In genomic region chr9:33142531-33142930, GRCh38 we compare ENCODE assay signal across 11 cellular contexts. TPM values are rescaled to one million over a fixed set of nuclear protein-coding genes. Genes with fewer than 3 reads are reported as not detected.
DNase-seq lines count a peak whose midpoint lies in the region; ATAC-seq, FAIRE-seq and TF ChIP-seq lines count a peak whose summit lies in the region.
"Had no signal": no experiment of that assay in that cellular context is flagged by ENCODE, and none has a peak within 500 bp of the region (broad histone marks: within the 10 kb centered on the region; RNA-seq: fewer than 3 reads in every experiment).

No MANE protein-coding gene starts in this region.

- CTCF ChIA-PET in activated naive CD4-positive, alpha-beta T cell treated with anti-CD3 and anti-CD28 coated beads for 36 hours (lab: Charles Lee) = no interaction called here

- H3K27me3 Mint-ChIP-seq in activated naive CD4-positive, alpha-beta T cell treated with anti-CD3 and anti-CD28 coated beads for 36 hours (ENCODE audit: low read depth) = no peaks in the 10 kb centered on the region
- no peaks in the 10 kb centered on the region for H3K27me3 Mint-ChIP-seq in astrocyte (ENCODE audit: low read depth, unreplicated experiment)

- peak overlapping the region; percentile 6 for H3K4me3 Mint-ChIP-seq in activated naive CD4-positive, alpha-beta T cell treated with anti-CD3 and anti-CD28 coated beads for 36 hours
- peak overlapping the region; percentile 37 for H3K4me3 Mint-ChIP-seq in astrocyte (ENCODE audit: unreplicated experiment)
- H3K4me3 Mint-ChIP-seq: brain had no signal

- intact Hi-C loops in activated naive CD4-positive, alpha-beta T cell treated with anti-CD3 and anti-CD28 coated beads for 36 hours (cut with micrococcal nuclease) = loop anchor here (2.0 kb wide), 1 partner anchor 18 kb away; no protein-coding TSS in a partner anchor
- intact Hi-C loops in testis (cut with DNase I; ENCODE audit: low total_unique reads) = no loop called here

- WGBS in testis, 2 donors = 61 to 74% methylated on average over 5 of the region's 5 CpGs

- no peak overlapping the region for H3K9ac ChIP-seq in astrocyte (ENCODE audit: low read length)
- no peak overlapping the region for H3K9ac ChIP-seq in MM.1S (ENCODE audit: low read length)

- DNase-seq in activated naive CD4-positive, alpha-beta T cell treated with anti-CD3 and anti-CD28 coated beads for 36 hours = no peak
- no peak for DNase-seq in activated naive CD4-positive, alpha-beta T cell (lab: John Stamatoyannopoulos, UW)
- DNase-seq in astrocyte (ENCODE audit: low read depth) (no peak), testis (peak; percentile 14), MM.1S (no peak), hepatic stellate cell (ENCODE audit: low spot score) (no peak)
- no peak for DNase-seq in stimulated activated CD4-positive, alpha-beta T cell treated with anti-CD3 and anti-CD28 coated beads, Interleukin-4, amount 100 ng/mL, for 1 hour
- DNase-seq: gastrocnemius medialis had no signal

- H3F3A ChIP-seq in MM.1S (ENCODE audit: insufficient read depth, low read length) = no peaks in the 10 kb centered on the region

- H3K36me3 ChIP-seq in astrocyte (ENCODE audit: insufficient read depth, low read length) (no peaks in the 10 kb centered on the region), testis (ENCODE audit: low read depth, missing control alignments) (no peaks in the 10 kb centered on the region), MM.1S (replicated peaks; ENCODE audit: insufficient read depth, low read length) (no peaks in the 10 kb centered on the region)
- H3K36me3 ChIP-seq: gastrocnemius medialis had no signal

- no peak overlapping the region for H3K4me2 ChIP-seq in astrocyte (ENCODE audit: low read length)
- no peak overlapping the region for H3K4me2 ChIP-seq in MM.1S (ENCODE audit: low read depth, low read length)

- H3K27me3 ChIP-seq in astrocyte (ENCODE audit: insufficient read depth, low read length) (no peaks in the 10 kb centered on the region), testis (no peaks in the 10 kb centered on the region), MM.1S (replicated peaks; ENCODE audit: insufficient read depth, low read length) (no peaks in the 10 kb centered on the region)
- H3K27me3 ChIP-seq: gastrocnemius medialis had no signal

- no peak for TF ChIP-seq POLR2A in testis (IDR thresholded peaks at IDR 0.05)

- H4K20me1 ChIP-seq in astrocyte (ENCODE audit: insufficient read depth, low read length) (peaks cover 93% of the 10 kb centered on the region), MM.1S (ENCODE audit: insufficient read depth, low read length) (peaks cover 5% of the 10 kb centered on the region; the same call in 1 of the 2 replicates)

- peak; percentile 39 for ATAC-seq in HG02885 (IDR thresholded peaks at IDR 0.05; ENCODE audit: poor library complexity, unreplicated experiment)
- ATAC-seq: gastrocnemius medialis had no signal

- TF ChIP-seq CTCF in astrocyte (IDR thresholded peaks at IDR 0.05; ENCODE audit: insufficient read depth, low read depth, low read length) (no peak), testis (IDR thresholded peaks at IDR 0.05) (no peak), MM.1S (IDR thresholded peaks at IDR 0.05; ENCODE audit: low read length) (no peak)

- H3K36me3 Mint-ChIP-seq in activated naive CD4-positive, alpha-beta T cell treated with anti-CD3 and anti-CD28 coated beads for 36 hours (ENCODE audit: low read depth) = peaks cover 8% of the 10 kb centered on the region
- H3K36me3 Mint-ChIP-seq in astrocyte (ENCODE audit: low read depth, unreplicated experiment) = peaks cover 10% of the 10 kb centered on the region
- H3K36me3 Mint-ChIP-seq: brain had no signal

- no peaks in the 10 kb centered on the region for H3K9me2 ChIP-seq in MM.1S (replicated peaks; ENCODE audit: insufficient read depth, low read length)

- H3K4me3 ChIP-seq in astrocyte (ENCODE audit: insufficient read depth, low read depth, low read length) (no peak overlapping the region), testis (no peak overlapping the region), MM.1S (ENCODE audit: low read length) (no peak overlapping the region)
- H3K4me3 ChIP-seq: gastrocnemius medialis had no signal

- peaks cover 91% of the 10 kb centered on the region for H3K4me1 Mint-ChIP-seq in activated naive CD4-positive, alpha-beta T cell treated with anti-CD3 and anti-CD28 coated beads for 36 hours (ENCODE audit: low read depth)
- peaks cover 31% of the 10 kb centered on the region for H3K4me1 Mint-ChIP-seq in astrocyte (ENCODE audit: low read depth, unreplicated experiment)

- H3K79me2 ChIP-seq in astrocyte (ENCODE audit: insufficient read depth, low read length) = peaks cover 94% of the 10 kb centered on the region
- H3K79me2 ChIP-seq in MM.1S (ENCODE audit: low read length) = peaks cover 96% of the 10 kb centered on the region

- H2AFZ ChIP-seq in astrocyte (ENCODE audit: low read depth, low read length) = no peak overlapping the region
- no peak overlapping the region for H2AFZ ChIP-seq in MM.1S (ENCODE audit: low read length)

- H3K9me3 Mint-ChIP-seq in activated naive CD4-positive, alpha-beta T cell treated with anti-CD3 and anti-CD28 coated beads for 36 hours = no peaks in the 10 kb centered on the region
- no peaks in the 10 kb centered on the region for H3K9me3 Mint-ChIP-seq in astrocyte (ENCODE audit: unreplicated experiment)
- H3K9me3 Mint-ChIP-seq: brain had no signal

- peaks cover 14% of the 10 kb centered on the region for H3K4me1 ChIP-seq in astrocyte (ENCODE audit: insufficient read depth, low read length)
- peaks cover 55% of the 10 kb centered on the region for H3K4me1 ChIP-seq in testis
- H3K4me1 ChIP-seq in MM.1S (ENCODE audit: low read length) = no peaks in the 10 kb centered on the region

- H3K27ac ChIP-seq in astrocyte (ENCODE audit: low read depth, low read length) (no peak overlapping the region), testis (no peak overlapping the region), MM.1S (ENCODE audit: low read length) (no peak overlapping the region)
- H3K27ac ChIP-seq: VCaP had no signal

- H3K27ac Mint-ChIP-seq in activated naive CD4-positive, alpha-beta T cell treated with anti-CD3 and anti-CD28 coated beads for 36 hours = peak overlapping the region; percentile 74
- no peak overlapping the region for H3K27ac Mint-ChIP-seq in astrocyte (ENCODE audit: unreplicated experiment)

- FAIRE-seq in astrocyte (lab: Jason Lieb, UNC) = no peak

- H3K9me3 ChIP-seq in astrocyte (ENCODE audit: insufficient read depth, low read depth, low read length) (no peaks in the 10 kb centered on the region), testis (no peaks in the 10 kb centered on the region), MM.1S (replicated peaks; ENCODE audit: insufficient read depth, low read length) (no peaks in the 10 kb centered on the region)
- H3K9me3 ChIP-seq: gastrocnemius medialis had no signal

RNA-seq across cellular contexts. Expression of gene B4GALT1, which starts 24.6 kb away (rescaled TPM):
- total RNA-seq in activated naive CD4-positive, alpha-beta T cell treated with anti-CD3 and anti-CD28 coated beads for 36 hours = 10 to 100 TPM; 42.8 to 44.1 TPM
- total RNA-seq in astrocyte (93.1 and 103 TPM in 2 replicates), testis (100 to 1,000 TPM; 192 to 212 TPM)
- 112 TPM for polyA plus RNA-seq in testis (ENCODE audit: insufficient read depth, low read depth, low replicate concordance)
